In the genomic region with DNA sequence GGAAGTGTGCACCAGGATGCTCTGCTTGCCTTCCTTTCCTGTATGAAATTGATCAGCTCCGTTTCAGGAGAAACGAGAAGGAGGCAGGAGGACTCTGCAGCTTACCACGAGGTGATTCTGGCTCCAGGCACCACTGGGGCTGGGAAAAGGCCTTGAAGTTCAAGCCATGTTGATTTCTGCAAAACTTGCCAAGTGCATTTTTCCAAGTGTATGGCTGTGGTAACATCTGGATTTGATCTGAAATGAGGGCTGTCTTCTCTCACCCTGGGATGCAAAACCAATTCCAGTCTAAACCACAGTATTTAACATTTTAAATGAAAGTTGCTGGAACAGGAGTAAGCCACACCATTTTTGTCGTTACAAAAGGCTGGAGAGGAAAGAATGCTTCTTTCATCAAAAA, we compare ENCODE assay signal across 25 cellular contexts. TPM values are rescaled to one million over a fixed set of nuclear protein-coding genes. Genes with fewer than 3 reads are reported as not detected.
DNase-seq lines count a peak whose midpoint lies in the region; ATAC-seq and TF ChIP-seq lines count a peak whose summit lies in the region.
"Had no signal": no experiment of that assay in that cellular context is flagged by ENCODE, and none has a peak within 500 bp of the region (broad histone marks: within the 10 kb centered on the region; RNA-seq: fewer than 3 reads in every experiment).

No MANE protein-coding gene starts in this region.

- no peaks in the 10 kb centered on the region for H3K4me1 ChIP-seq in psoas muscle
- H3K4me1 ChIP-seq: BLaER1 treated with 17β-estradiol and CSF1 and Interleukin-3, amounts not matched to agents 10 nM and 100 nM; SJCRH30 had no signal

- intact Hi-C loops in psoas muscle (cut with DNase I): no loop called here

- no peak for TF ChIP-seq CTCF in psoas muscle (IDR thresholded peaks at IDR 0.05)

- H3K27ac ChIP-seq in psoas muscle: no peak overlapping the region
- H3K27ac ChIP-seq: BLaER1 treated with 17β-estradiol and CSF1 and Interleukin-3, amounts not matched to agents 10 nM and 100 nM; SJCRH30 had no signal

- DNase-seq in EH (ENCODE audit: low read depth): peak; percentile 9
- peak; percentile 18 for DNase-seq in RPMI7951 (ENCODE audit: low read depth)
- DNase-seq in fibroblast of peridontal ligament (ENCODE audit: extremely low read depth): peak; percentile 91
- no peak for DNase-seq in psoas muscle
- no peak for DNase-seq in effector CD4-positive, alpha-beta T cell
- DNase-seq: CD4-positive, alpha-beta memory T cell; COR-L47; DMS53; MV-4-11; NCI-H1105; NCI-H1436 treated with DMSO at 0.1 percent for 48 hours; NCI-H187 treated with DMSO at 0.1 percent for 48 hours; NCI-H2171 treated with DMSO at 0.1 percent for 48 hours; NCI-H446; NCI-H524 treated with DMSO at 0.1 percent for 48 hours; NCI-H82; NK-92 treated with Interleukin-12 subunit alpha and Interleukin-12 subunit beta, amount 100 ng/mL, for 24 hours; PC-3; SJCRH30 had no signal

- peaks cover 0 to 6% (median 0%) of the 10 kb centered on the region in 3 donors for H3K27me3 ChIP-seq in psoas muscle (ENCODE audit: insufficient read depth in 3 of 3, low read length in 2 of 3)
- H3K27me3 ChIP-seq: BLaER1 treated with 17β-estradiol and CSF1 and Interleukin-3, amounts not matched to agents 10 nM and 100 nM; SJCRH30 had no signal

- WGBS in psoas muscle, 3 donors: 35 to 37% (median 36%) methylated on average over 4 of the region's 4 CpGs

- no peaks in the 10 kb centered on the region for H3K9me3 ChIP-seq in psoas muscle
- H3K9me3 ChIP-seq: BLaER1 treated with 17β-estradiol and CSF1 and Interleukin-3, amounts not matched to agents 10 nM and 100 nM; SJCRH30 had no signal

- no peak overlapping the region for H3K4me3 ChIP-seq in psoas muscle
- H3K4me3 ChIP-seq: BLaER1 treated with 17β-estradiol and CSF1 and Interleukin-3, amounts not matched to agents 10 nM and 100 nM; K562; SJCRH30 had no signal

- no peak for ATAC-seq in HG03175 (IDR thresholded peaks at IDR 0.05; ENCODE audit: unreplicated experiment)
- no peak for ATAC-seq in psoas muscle
- no peak for ATAC-seq in GM18867 (IDR thresholded peaks at IDR 0.05; ENCODE audit: unreplicated experiment)
- ATAC-seq: K562, PC-3, Right ventricle myocardium inferior, SK-N-SH treated with all-trans-retinoic acid at 6 μM for 48 hours had no signal

- H3K36me3 ChIP-seq in psoas muscle (ENCODE audit: insufficient read depth in 1 of 2, low read depth in 1 of 2): no peaks in the 10 kb centered on the region
- H3K36me3 ChIP-seq: BLaER1 treated with 17β-estradiol and CSF1 and Interleukin-3, amounts not matched to agents 10 nM and 100 nM; SJCRH30 had no signal

RNA-seq across cellular contexts. Expression of gene FAM210B, which starts 36.1 kb away (rescaled TPM):
- total RNA-seq in RPMI7951 (2014; rRNA removed; shearing (Covaris generic)): 47.8 and 48.4 TPM in 2 replicates
- 10 to 100 TPM; 35.6 to 64.6 (median 53.2) TPM for total RNA-seq in psoas muscle
- polyA plus RNA-seq in psoas muscle: 10 to 100 TPM; 21.0 to 68.5 (median 37.8) TPM

Comparison
In these comparisons a context has a peak if more than half of its experiments do, and no peak if none do; other contexts are left out.
1. DNase-seq: peak in EH (single experiment), RPMI7951 (single experiment) and fibroblast of peridontal ligament (single experiment); none in psoas muscle (0 of 2) and effector CD4-positive, alpha-beta T cell (single experiment).